ENCODE assay signal across 9 cellular contexts in the genomic region with DNA sequence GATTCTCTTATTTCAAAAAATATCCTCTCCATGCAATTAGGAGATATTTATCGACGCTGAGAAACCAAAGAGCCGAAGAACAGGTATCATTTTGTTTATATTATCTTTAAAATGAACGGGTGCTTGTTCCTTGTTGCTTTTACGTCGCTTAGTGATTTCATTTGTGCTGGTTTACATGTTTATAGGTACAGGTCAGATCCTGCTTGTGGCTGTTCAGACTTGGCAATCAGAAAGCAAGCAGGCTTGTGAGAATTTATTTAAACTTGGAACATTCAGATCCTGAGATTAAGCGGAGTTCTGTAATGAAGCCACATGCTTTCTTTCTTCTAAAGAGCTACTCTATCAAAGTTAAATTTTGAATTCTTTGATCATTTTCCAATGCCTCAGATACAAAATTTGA. TPM values are rescaled to one million over a fixed set of nuclear protein-coding genes. Genes with fewer than 3 reads are reported as not detected.
A peak's percentile ranks its signal among the peaks of the same experiment; 100 is the strongest.
DNase-seq lines count a peak whose midpoint lies in the region; ATAC-seq lines count a peak whose summit lies in the region.
"Had no signal": no experiment of that assay in that cellular context is flagged by ENCODE, and none has a peak within 500 bp of the region (broad histone marks: within the 10 kb centered on the region; RNA-seq: fewer than 3 reads in every experiment).

No MANE protein-coding gene starts in this region.

- ATAC-seq in activated T-cell treated with anti-CD3 and anti-CD28 coated beads, Interleukin-2, amount 50 U/mL, for 72 hours (replicated peaks in 1 of 2), result no peak
- ATAC-seq in T-helper 17 cell (no peak), left ventricle myocardium superior (peak; percentile 43), GM21717 (IDR thresholded peaks at IDR 0.05; ENCODE audit: unreplicated experiment) (no peak), HG03469 (IDR thresholded peaks at IDR 0.05; ENCODE audit: unreplicated experiment) (no peak)

- peak overlapping the region; percentile 66 to 72 for H3K4me3 Mint-ChIP-seq in activated T-cell treated with anti-CD3 and anti-CD28 coated beads, Interleukin-2, amount 50 U/mL, for 72 hours
- peak overlapping the region; percentile 73 for H3K4me3 Mint-ChIP-seq in T-helper 17 cell

- H3K4me1 Mint-ChIP-seq in activated T-cell treated with anti-CD3 and anti-CD28 coated beads, Interleukin-2, amount 50 U/mL, for 72 hours (ENCODE audit: low read depth), result peaks cover 42% of the 10 kb centered on the region
- peaks cover 18% of the 10 kb centered on the region for H3K4me1 Mint-ChIP-seq in T-helper 17 cell

- no peaks in the 10 kb centered on the region for H3K36me3 Mint-ChIP-seq in activated T-cell treated with anti-CD3 and anti-CD28 coated beads, Interleukin-2, amount 50 U/mL, for 72 hours (ENCODE audit: insufficient read depth in 2 of 2)
- no peaks in the 10 kb centered on the region for H3K36me3 Mint-ChIP-seq in T-helper 17 cell (ENCODE audit: low read depth)

- H3K9me3 ChIP-seq in T-helper 17 cell (ENCODE audit: control insufficient read depth, low read length, poor library complexity, severe bottlenecking), result no peaks in the 10 kb centered on the region

- peak overlapping the region; percentile 27 for H3K27ac ChIP-seq in substantia nigra (ENCODE audit: low read depth, low read length, poor library complexity, severe bottlenecking)

- H3K27ac Mint-ChIP-seq in activated T-cell treated with anti-CD3 and anti-CD28 coated beads, Interleukin-2, amount 50 U/mL, for 72 hours, result no peak overlapping the region
- H3K27ac Mint-ChIP-seq in T-helper 17 cell, result peak overlapping the region; percentile 88

- no peaks in the 10 kb centered on the region for H3K9me3 Mint-ChIP-seq in activated T-cell treated with anti-CD3 and anti-CD28 coated beads, Interleukin-2, amount 50 U/mL, for 72 hours

- DNase-seq in activated T-cell treated with anti-CD3 and anti-CD28 coated beads, Interleukin-2, amount 50 U/mL, for 72 hours, result no peak
- DNase-seq in activated T-cell treated with anti-CD3 and anti-CD28 coated beads for 4 hours (no peak), T-helper 17 cell (no peak), left ventricle myocardium superior (no peak), substantia nigra (lab: John Stamatoyannopoulos, UW) (no peak), epidermal melanocyte (ENCODE audit: insufficient read length, low spot score) (no peak)
- DNase-seq: NCI-H1048 had no signal

- intact Hi-C loops in left ventricle myocardium superior (cut with micrococcal nuclease), result no loop called here

- H3K27me3 Mint-ChIP-seq in activated T-cell treated with anti-CD3 and anti-CD28 coated beads, Interleukin-2, amount 50 U/mL, for 72 hours (ENCODE audit: low read depth), result peaks cover 65% of the 10 kb centered on the region
- H3K27me3 Mint-ChIP-seq in T-helper 17 cell, result no peaks in the 10 kb centered on the region

RNA-seq across cellular contexts. Expression of gene ATP2C1, which starts 43.0 kb away (rescaled TPM):
- 10 to 100 TPM; 76.0 to 79.6 TPM for total RNA-seq in activated T-cell treated with anti-CD3 and anti-CD28 coated beads, Interleukin-2, amount 50 U/mL, for 72 hours
- total RNA-seq in T-helper 17 cell (10 to 100 TPM; 57.9 to 60.0 TPM), left ventricle myocardium superior (56.6 TPM)
